In the genomic region with DNA sequence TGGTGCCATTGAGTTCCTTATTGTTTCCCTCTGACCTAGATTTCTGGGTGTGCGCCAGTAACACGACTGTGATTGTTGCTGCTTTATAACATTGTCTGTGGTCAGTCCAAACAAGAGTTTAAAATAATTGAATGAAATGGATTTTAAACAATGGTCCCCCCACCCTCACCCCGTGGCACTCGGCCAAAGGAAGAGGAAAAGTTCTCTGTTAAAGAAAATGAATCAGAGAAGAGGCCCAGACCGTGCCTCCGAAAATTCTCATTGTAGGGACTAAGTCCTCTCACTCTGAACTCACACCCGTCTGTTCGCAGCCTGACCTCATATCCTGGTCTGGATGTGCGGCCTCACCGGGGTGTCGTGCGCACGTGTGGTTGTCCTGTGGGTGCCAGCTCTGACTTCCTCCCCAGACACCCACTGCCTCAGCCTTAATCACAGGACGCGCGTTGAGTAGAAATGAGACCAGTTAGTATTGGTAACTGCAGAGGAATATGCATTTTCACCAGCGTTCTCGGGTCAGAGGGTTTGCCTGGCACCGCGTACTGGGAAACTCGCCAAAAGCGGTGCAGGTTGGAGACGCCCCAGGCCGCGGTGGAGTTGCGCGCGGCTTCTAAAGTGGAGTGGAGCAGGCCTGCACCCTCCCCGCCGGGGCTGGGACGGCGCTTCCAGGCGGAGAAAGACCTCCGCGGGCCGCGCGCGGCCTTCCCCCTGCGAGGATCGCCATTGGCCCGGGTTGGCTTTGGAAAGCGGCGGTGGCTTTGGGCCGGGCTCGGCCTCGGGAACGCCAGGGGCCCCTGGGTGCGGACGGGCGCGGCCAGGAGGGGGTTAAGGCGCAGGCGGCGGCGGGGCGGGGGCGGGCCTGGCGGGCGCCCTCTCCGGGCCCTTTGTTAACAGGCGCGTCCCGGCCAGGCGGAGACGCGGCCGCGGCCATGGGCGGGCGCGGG, we compare ENCODE assay signal across 1 cellular context.
A peak's percentile ranks its signal among the peaks of the same experiment; 100 is the strongest.
TF ChIP-seq lines count a peak whose summit lies in the region.

ABL1 (plus strand) TSS at position 884 of the 941 bp plus-strand sequence. CDS start 193 bp downstream, outside the sequence.

TF ChIP-seq in HepG2, 621 proteins besides CTCF, POLR2A, EP300 and RAD21 (continued from another document and continues in another):
- no peak for TF ChIP-seq ZNF101 (CRISPR knock-in tag; IDR thresholded peaks at IDR 0.05; ENCODE audit: borderline replicate concordance, low read depth)
- TF ChIP-seq ZNF383 (CRISPR knock-in tag; IDR thresholded peaks at IDR 0.05; ENCODE audit: borderline replicate concordance) = no peak
- TF ChIP-seq, protein P1, sequence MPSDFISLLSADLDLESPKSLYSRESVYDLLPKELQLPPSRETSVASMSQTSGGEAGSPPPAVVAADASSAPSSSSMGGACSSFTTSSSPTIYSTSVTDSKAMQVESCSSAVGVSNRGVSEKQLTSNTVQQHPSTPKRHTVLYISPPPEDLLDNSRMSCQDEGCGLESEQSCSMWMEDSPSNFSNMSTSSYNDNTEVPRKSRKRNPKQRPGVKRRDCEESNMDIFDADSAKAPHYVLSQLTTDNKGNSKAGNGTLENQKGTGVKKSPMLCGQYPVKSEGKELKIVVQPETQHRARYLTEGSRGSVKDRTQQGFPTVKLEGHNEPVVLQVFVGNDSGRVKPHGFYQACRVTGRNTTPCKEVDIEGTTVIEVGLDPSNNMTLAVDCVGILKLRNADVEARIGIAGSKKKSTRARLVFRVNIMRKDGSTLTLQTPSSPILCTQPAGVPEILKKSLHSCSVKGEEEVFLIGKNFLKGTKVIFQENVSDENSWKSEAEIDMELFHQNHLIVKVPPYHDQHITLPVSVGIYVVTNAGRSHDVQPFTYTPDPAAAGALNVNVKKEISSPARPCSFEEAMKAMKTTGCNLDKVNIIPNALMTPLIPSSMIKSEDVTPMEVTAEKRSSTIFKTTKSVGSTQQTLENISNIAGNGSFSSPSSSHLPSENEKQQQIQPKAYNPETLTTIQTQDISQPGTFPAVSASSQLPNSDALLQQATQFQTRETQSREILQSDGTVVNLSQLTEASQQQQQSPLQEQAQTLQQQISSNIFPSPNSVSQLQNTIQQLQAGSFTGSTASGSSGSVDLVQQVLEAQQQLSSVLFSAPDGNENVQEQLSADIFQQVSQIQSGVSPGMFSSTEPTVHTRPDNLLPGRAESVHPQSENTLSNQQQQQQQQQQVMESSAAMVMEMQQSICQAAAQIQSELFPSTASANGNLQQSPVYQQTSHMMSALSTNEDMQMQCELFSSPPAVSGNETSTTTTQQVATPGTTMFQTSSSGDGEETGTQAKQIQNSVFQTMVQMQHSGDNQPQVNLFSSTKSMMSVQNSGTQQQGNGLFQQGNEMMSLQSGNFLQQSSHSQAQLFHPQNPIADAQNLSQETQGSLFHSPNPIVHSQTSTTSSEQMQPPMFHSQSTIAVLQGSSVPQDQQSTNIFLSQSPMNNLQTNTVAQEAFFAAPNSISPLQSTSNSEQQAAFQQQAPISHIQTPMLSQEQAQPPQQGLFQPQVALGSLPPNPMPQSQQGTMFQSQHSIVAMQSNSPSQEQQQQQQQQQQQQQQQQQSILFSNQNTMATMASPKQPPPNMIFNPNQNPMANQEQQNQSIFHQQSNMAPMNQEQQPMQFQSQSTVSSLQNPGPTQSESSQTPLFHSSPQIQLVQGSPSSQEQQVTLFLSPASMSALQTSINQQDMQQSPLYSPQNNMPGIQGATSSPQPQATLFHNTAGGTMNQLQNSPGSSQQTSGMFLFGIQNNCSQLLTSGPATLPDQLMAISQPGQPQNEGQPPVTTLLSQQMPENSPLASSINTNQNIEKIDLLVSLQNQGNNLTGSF (CRISPR knock-in tag; IDR thresholded peaks at IDR 0.05) = 0 out of 2 replicates have a peak, but pooled peaks have one; percentile 25
- no peak; the same call in 1 of the 2 replicates for TF ChIP-seq XBP1 (CRISPR knock-in tag; IDR thresholded peaks at IDR 0.05)
- TF ChIP-seq ZNF20 (CRISPR knock-in tag; IDR thresholded peaks at IDR 0.05) = no peak
- TF ChIP-seq SOX5 (CRISPR knock-in tag; IDR thresholded peaks at IDR 0.05; ENCODE audit: borderline replicate concordance) = no peak
- TF ChIP-seq RFX3 (CRISPR knock-in tag; IDR thresholded peaks at IDR 0.05) = no peak
- TF ChIP-seq, protein P2, sequence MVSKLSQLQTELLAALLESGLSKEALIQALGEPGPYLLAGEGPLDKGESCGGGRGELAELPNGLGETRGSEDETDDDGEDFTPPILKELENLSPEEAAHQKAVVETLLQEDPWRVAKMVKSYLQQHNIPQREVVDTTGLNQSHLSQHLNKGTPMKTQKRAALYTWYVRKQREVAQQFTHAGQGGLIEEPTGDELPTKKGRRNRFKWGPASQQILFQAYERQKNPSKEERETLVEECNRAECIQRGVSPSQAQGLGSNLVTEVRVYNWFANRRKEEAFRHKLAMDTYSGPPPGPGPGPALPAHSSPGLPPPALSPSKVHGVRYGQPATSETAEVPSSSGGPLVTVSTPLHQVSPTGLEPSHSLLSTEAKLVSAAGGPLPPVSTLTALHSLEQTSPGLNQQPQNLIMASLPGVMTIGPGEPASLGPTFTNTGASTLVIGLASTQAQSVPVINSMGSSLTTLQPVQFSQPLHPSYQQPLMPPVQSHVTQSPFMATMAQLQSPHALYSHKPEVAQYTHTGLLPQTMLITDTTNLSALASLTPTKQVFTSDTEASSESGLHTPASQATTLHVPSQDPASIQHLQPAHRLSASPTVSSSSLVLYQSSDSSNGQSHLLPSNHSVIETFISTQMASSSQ (IDR thresholded peaks at IDR 0.05; ENCODE audit: low read depth) = no peak
- TF ChIP-seq, protein P2 (CRISPR knock-in tag; IDR thresholded peaks at IDR 0.05; ENCODE audit: borderline replicate concordance) = 0 out of 2 replicates have a peak, but pooled peaks have one; percentile 29
- TF ChIP-seq POGZ (CRISPR knock-in tag; IDR thresholded peaks at IDR 0.05) = no peak
- TF ChIP-seq TBL1XR1 (IDR thresholded peaks at IDR 0.05; ENCODE audit: borderline replicate concordance, low read length, partially characterized antibody) = no peak
- TF ChIP-seq RFXANK (CRISPR knock-in tag; IDR thresholded peaks at IDR 0.05) = no peak
- TF ChIP-seq ZNF557 (CRISPR knock-in tag; IDR thresholded peaks at IDR 0.05) = no peak
- peak; percentile 85; the same call in 1 of the 2 replicates for TF ChIP-seq ZNF367 (CRISPR knock-in tag; IDR thresholded peaks at IDR 0.05; ENCODE audit: borderline replicate concordance)
- TF ChIP-seq, protein P3, sequence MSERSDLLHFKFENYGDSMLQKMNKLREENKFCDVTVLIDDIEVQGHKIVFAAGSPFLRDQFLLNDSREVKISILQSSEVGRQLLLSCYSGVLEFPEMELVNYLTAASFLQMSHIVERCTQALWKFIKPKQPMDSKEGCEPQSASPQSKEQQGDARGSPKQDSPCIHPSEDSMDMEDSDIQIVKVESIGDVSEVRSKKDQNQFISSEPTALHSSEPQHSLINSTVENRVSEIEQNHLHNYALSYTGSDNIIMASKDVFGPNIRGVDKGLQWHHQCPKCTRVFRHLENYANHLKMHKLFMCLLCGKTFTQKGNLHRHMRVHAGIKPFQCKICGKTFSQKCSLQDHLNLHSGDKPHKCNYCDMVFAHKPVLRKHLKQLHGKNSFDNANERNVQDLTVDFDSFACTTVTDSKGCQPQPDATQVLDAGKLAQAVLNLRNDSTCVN (CRISPR knock-in tag; IDR thresholded peaks at IDR 0.05; ENCODE audit: borderline replicate concordance) = no peak
- no peak for TF ChIP-seq ELK4 (CRISPR knock-in tag; IDR thresholded peaks at IDR 0.05; ENCODE audit: borderline replicate concordance)
- TF ChIP-seq, protein P4, sequence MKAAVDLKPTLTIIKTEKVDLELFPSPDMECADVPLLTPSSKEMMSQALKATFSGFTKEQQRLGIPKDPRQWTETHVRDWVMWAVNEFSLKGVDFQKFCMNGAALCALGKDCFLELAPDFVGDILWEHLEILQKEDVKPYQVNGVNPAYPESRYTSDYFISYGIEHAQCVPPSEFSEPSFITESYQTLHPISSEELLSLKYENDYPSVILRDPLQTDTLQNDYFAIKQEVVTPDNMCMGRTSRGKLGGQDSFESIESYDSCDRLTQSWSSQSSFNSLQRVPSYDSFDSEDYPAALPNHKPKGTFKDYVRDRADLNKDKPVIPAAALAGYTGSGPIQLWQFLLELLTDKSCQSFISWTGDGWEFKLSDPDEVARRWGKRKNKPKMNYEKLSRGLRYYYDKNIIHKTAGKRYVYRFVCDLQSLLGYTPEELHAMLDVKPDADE (CRISPR knock-in tag; IDR thresholded peaks at IDR 0.05) = no peak
- no peak for TF ChIP-seq MTA1 (CRISPR knock-in tag; IDR thresholded peaks at IDR 0.05; ENCODE audit: borderline replicate concordance)
- TF ChIP-seq, protein P5, sequence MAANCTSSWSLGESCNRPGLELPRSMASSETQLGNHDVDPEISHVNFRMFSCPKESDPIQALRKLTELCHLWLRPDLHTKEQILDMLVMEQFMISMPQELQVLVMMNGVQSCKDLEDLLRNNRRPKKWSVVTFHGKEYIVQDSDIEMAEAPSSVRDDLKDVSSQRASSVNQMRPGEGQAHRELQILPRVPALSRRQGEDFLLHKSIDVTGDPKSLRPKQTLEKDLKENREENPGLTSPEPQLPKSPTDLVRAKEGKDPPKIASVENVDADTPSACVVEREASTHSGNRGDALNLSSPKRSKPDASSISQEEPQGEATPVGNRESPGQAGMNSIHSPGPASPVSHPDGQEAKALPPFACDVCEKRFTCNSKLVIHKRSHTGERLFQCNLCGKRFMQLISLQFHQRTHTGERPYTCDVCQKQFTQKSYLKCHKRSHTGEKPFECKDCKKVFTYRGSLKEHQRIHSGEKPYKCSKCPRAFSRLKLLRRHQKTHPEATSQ (CRISPR knock-in tag; IDR thresholded peaks at IDR 0.05; ENCODE audit: borderline replicate concordance) = no peak
- peak; percentile 81 for TF ChIP-seq SALL2 (CRISPR knock-in tag; IDR thresholded peaks at IDR 0.05)
- no peak for TF ChIP-seq ZSCAN22 (CRISPR knock-in tag; IDR thresholded peaks at IDR 0.05)
- TF ChIP-seq HOXA3 (CRISPR knock-in tag; IDR thresholded peaks at IDR 0.05) = peak; percentile 53
- peak; percentile 64; the same call in 1 of the 2 replicates for TF ChIP-seq YEATS2 (CRISPR knock-in tag; IDR thresholded peaks at IDR 0.05; ENCODE audit: borderline replicate concordance)
- TF ChIP-seq ARID2 (CRISPR knock-in tag; IDR thresholded peaks at IDR 0.05; ENCODE audit: borderline replicate concordance) = no peak
- TF ChIP-seq SYNCRIP (IDR thresholded peaks at IDR 0.05; ENCODE audit: insufficient read depth, low read depth, low read length) = no peak
- TF ChIP-seq MAFG (CRISPR knock-in tag; IDR thresholded peaks at IDR 0.05) = no peak
- TF ChIP-seq FUBP1 (CRISPR knock-in tag; IDR thresholded peaks at IDR 0.05; ENCODE audit: borderline replicate concordance) = no peak
- 0 out of 2 replicates have a peak, but pooled peaks have one; percentile 42 for TF ChIP-seq ZNF329 (CRISPR knock-in tag; IDR thresholded peaks at IDR 0.05; ENCODE audit: low read depth)
- 0 out of 2 replicates have a peak, but pooled peaks have one; percentile 60 for TF ChIP-seq PRDM4 (CRISPR knock-in tag; IDR thresholded peaks at IDR 0.05; ENCODE audit: borderline replicate concordance)
- TF ChIP-seq, protein P6, sequence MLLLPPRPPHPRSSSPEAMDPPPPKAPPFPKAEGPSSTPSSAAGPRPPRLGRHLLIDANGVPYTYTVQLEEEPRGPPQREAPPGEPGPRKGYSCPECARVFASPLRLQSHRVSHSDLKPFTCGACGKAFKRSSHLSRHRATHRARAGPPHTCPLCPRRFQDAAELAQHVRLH (CRISPR knock-in tag; IDR thresholded peaks at IDR 0.05; ENCODE audit: borderline replicate concordance, low read depth) = no peak
- no peak for TF ChIP-seq ZNF577 (CRISPR knock-in tag; IDR thresholded peaks at IDR 0.05; ENCODE audit: borderline replicate concordance, low read depth)
